In genomic region chr3:152301745-152302181, GRCh38 we compare ENCODE assay signal across 1 cellular context.
TF ChIP-seq lines count a peak whose summit lies in the region.

No MANE protein-coding gene starts in this region.

TF ChIP-seq in GM23338, 12 proteins besides CTCF, POLR2A, EP300 and RAD21 (continued from another document):
- no peak for TF ChIP-seq ZNF114 (CRISPR knock-in tag; IDR thresholded peaks at IDR 0.05)
- TF ChIP-seq POLR2AphosphoS5 (IDR thresholded peaks at IDR 0.05; ENCODE audit: low read depth), result no peak
- TF ChIP-seq STAT1 (IDR thresholded peaks at IDR 0.05; ENCODE audit: unreplicated experiment), result no peak
- TF ChIP-seq EZH2 (IDR thresholded peaks at IDR 0.05; ENCODE audit: low read depth, unreplicated experiment), result no peak
- TF ChIP-seq NANOG (IDR thresholded peaks at IDR 0.05; ENCODE audit: borderline replicate concordance), result no peak
- no peak for TF ChIP-seq JUNB (IDR thresholded peaks at IDR 0.05; ENCODE audit: unreplicated experiment)
- no peak for TF ChIP-seq REST (IDR thresholded peaks at IDR 0.05; ENCODE audit: unreplicated experiment)
- TF ChIP-seq CREB1 (CRISPR knock-in tag; IDR thresholded peaks at IDR 0.05; ENCODE audit: low read depth), result no peak
- no peak for TF ChIP-seq ETS1 (IDR thresholded peaks at IDR 0.05)
